1 cellular context compared by ENCODE assay signal in genomic region chr2:25169073-25169470, GRCh38.
TF ChIP-seq lines count a peak whose summit lies in the region.

No MANE protein-coding gene starts in this region.

TF ChIP-seq in HepG2, 621 proteins besides CTCF, POLR2A, EP300 and RAD21 (continued from another document):
- TF ChIP-seq ZBTB34 (CRISPR knock-in tag; IDR thresholded peaks at IDR 0.05), result no peak
- no peak for TF ChIP-seq ZSCAN22 (CRISPR knock-in tag; IDR thresholded peaks at IDR 0.05)
- no peak for TF ChIP-seq NFRKB (IDR thresholded peaks at IDR 0.05)
- no peak for TF ChIP-seq FOXP4 (CRISPR knock-in tag; IDR thresholded peaks at IDR 0.05)
- 0 out of 2 replicates have a peak, but pooled peaks have one; percentile 5 for TF ChIP-seq ZNF567 (CRISPR knock-in tag; IDR thresholded peaks at IDR 0.05; ENCODE audit: borderline replicate concordance)
- no peak for TF ChIP-seq ZNF777 (CRISPR knock-in tag; IDR thresholded peaks at IDR 0.05)
